In the genomic region with DNA sequence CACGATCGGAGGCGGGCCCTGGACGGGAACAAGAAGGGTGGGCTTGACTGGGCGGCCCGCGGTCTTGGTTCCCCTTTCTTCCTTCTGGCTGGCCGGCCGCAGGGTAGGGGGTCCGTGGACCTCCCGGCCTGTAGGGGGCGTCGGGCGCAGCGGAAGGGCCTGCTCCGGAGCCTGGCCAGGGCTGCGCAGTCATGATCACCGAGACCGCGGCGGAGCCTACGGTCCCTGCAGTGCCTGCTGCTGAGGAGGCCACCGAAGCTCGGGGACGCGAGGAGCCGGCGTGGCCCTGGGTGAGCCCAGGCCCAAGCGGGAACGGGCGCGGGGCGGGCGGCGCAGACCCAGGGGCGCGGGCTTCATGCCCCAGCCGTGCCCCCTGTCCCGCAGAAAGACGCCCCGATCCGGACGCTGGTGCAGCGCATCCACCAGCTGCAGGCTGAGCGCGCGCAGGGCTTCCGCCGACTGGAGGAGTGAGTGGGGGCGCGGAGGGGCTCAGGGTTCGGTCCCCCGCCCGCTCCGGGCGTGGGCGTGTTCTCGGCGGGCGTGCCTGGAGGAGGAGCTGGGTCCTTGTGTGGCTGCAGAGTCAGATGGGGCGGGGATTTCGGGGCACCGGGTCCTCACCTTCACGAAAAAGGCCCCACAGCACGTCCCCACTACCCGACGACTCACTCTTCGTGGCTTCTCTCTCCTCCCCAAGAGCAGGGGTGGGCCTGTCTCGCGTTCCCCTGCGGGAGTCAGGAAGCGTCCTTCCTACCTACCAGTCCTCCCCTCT, we compare ENCODE assay signal across 8 cellular contexts. TPM values are rescaled to one million over a fixed set of nuclear protein-coding genes. Genes with fewer than 3 reads are reported as not detected.
DNase-seq lines count a peak whose midpoint lies in the region; ATAC-seq and TF ChIP-seq lines count a peak whose summit lies in the region.

A gene (plus strand): TSS at position 188 of the 769 bp plus-strand sequence. CDS start 4 bp downstream, at position 192.

- in situ Hi-C loops in astrocyte of the cerebellum (cut with HindIII; ENCODE audit: low sequenced_read_pairs): loop anchor here (25.0 kb wide), 1 partner anchor 249 kb away; a partner anchor contains a TSS

- intact Hi-C loops in sciatic nerve (cut with DNase I): no loop called here

- peak within 1 kb of the TSS; percentile 82 for H3K4me3 ChIP-seq in astrocyte of the cerebellum (ENCODE audit: low read depth, low read length)

- DNase-seq in NCI-H2029 (lab: John Stamatoyannopoulos, UW) (peak; percentile 67), T1000 (lab: John Stamatoyannopoulos, UW) (peak; percentile 63), astrocyte of the cerebellum (ENCODE audit: low read depth) (no peak), hypothalamus (lab: John Stamatoyannopoulos, UW) (peak; percentile 23 to 88 (median 69)), sciatic nerve (ENCODE audit: low spot score) (peak; percentile 91), NCI-H187 treated with DMSO at 0.1 percent for 48 hours (lab: John Stamatoyannopoulos, UW) (no peak)

- ATAC-seq in GM18498 (IDR thresholded peaks at IDR 0.05; ENCODE audit: unreplicated experiment): peak; percentile 80
- peak; percentile 69 for ATAC-seq in HG02884 (IDR thresholded peaks at IDR 0.05; ENCODE audit: unreplicated experiment)
- peak; percentile 78 for ATAC-seq in sciatic nerve

- TF ChIP-seq CTCF in astrocyte of the cerebellum (IDR thresholded peaks at IDR 0.05; ENCODE audit: low read depth, low read length, missing control alignments): peak; percentile 74

RNA-seq across cellular contexts. Expression of the gene that starts here (rescaled TPM):
- total RNA-seq in sciatic nerve: 58.1 TPM

Comparison
In these comparisons a context has a peak if more than half of its experiments do, and no peak if none do; other contexts are left out.
1. DNase-seq: peak in NCI-H2029 (single experiment), T1000 (single experiment), hypothalamus (51 of 51) and sciatic nerve (single experiment); none in astrocyte of the cerebellum (single experiment) and NCI-H187 treated with DMSO at 0.1 percent for 48 hours (single experiment).
2. Peak in every context shown above with its lines, with median percentiles within 50 percentile points of each other: ATAC-seq.